16 cellular contexts compared by ENCODE assay signal in the genomic region with DNA sequence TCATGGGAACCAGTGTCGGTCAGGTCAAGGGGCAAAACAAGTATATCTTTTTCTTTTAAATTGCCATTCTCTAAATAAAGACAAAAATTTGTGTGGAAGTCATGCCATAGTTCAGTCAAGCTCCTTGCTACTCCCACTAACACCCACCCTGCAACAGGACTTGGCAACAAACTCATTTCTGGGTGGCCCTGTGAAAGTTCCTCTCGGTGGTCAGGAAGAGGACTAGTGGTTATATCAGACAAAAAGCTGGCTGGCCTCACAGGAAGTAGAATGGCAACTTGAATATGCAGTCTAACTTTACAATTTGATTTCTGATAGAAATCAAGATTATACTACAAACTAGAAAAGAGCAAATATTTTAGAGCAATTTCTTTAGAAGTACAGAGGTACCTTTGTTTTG. TPM values are rescaled to one million over a fixed set of nuclear protein-coding genes. Genes with fewer than 3 reads are reported as not detected.
DNase-seq lines count a peak whose midpoint lies in the region; ATAC-seq and TF ChIP-seq lines count a peak whose summit lies in the region.
"Had no signal": no experiment of that assay in that cellular context is flagged by ENCODE, and none has a peak within 500 bp of the region (broad histone marks: within the 10 kb centered on the region; RNA-seq: fewer than 3 reads in every experiment).

No MANE protein-coding gene starts in this region.

- peaks cover 67% of the 10 kb centered on the region for H3K4me1 Mint-ChIP-seq in activated T-cell treated with anti-CD3 and anti-CD28 coated beads, Interleukin-2, amount 50 U/mL, for 24 hours (ENCODE audit: low read depth)
- peaks cover 58 to 74% (median 70%) of the 10 kb centered on the region in 3 donors for H3K4me1 Mint-ChIP-seq in T-cell
- peaks cover 32% of the 10 kb centered on the region for H3K4me1 Mint-ChIP-seq in dendritic cell treated with granulocyte-macrophage colony-stimulating factor and Interleukin-4, amounts not matched to agents 40 ng/mL and 50 ng/mL, for 4 days (ENCODE audit: low read depth)
- peaks cover 34% of the 10 kb centered on the region for H3K4me1 Mint-ChIP-seq in stimulated activated memory B cell treated with anti-CD40 and anti-IgM and Interleukin-4, amounts not matched to agents 10 μg/mL and 1 μg/mL and 100 μg/mL, for 72 hours

- peaks cover 16% of the 10 kb centered on the region for H3K36me3 ChIP-seq in BE2C

- H3K4me3 ChIP-seq in BE2C (ENCODE audit: low read depth, low read length), result no peak overlapping the region
- H3K4me3 ChIP-seq: A549, thoracic aorta had no signal

- no peaks in the 10 kb centered on the region for H3K27me3 ChIP-seq in BE2C

- H3K27ac Mint-ChIP-seq in activated T-cell treated with anti-CD3 and anti-CD28 coated beads, Interleukin-2, amount 50 U/mL, for 24 hours, result peak overlapping the region; percentile 65
- H3K27ac Mint-ChIP-seq in T-cell, result peak overlapping the region; percentile 76 to 90
- peak overlapping the region; percentile 58 for H3K27ac Mint-ChIP-seq in dendritic cell treated with granulocyte-macrophage colony-stimulating factor and Interleukin-4, amounts not matched to agents 40 ng/mL and 50 ng/mL, for 4 days
- peak overlapping the region; percentile 9 for H3K27ac Mint-ChIP-seq in stimulated activated memory B cell treated with anti-CD40 and anti-IgM and Interleukin-4, amounts not matched to agents 10 μg/mL and 1 μg/mL and 100 μg/mL, for 72 hours

- no peak overlapping the region for H3K4me3 Mint-ChIP-seq in activated T-cell treated with anti-CD3 and anti-CD28 coated beads, Interleukin-2, amount 50 U/mL, for 24 hours
- peak overlapping the region in 1 of 3 donors; percentile 6 for H3K4me3 Mint-ChIP-seq in T-cell
- H3K4me3 Mint-ChIP-seq in dendritic cell treated with granulocyte-macrophage colony-stimulating factor and Interleukin-4, amounts not matched to agents 40 ng/mL and 50 ng/mL, for 4 days, result no peak overlapping the region
- H3K4me3 Mint-ChIP-seq in stimulated activated memory B cell treated with anti-CD40 and anti-IgM and Interleukin-4, amounts not matched to agents 10 μg/mL and 1 μg/mL and 100 μg/mL, for 72 hours, result no peak overlapping the region

- CTCF ChIA-PET in T-cell (lab: Charles Lee), result interaction anchor here (0.6 to 1.6 kb wide), 6 partner anchors 11 to 347 kb away, joined by 3 to 7 read pairs (median 3); partner anchors contain the start of genes DHRS7 (in 1 of the 2) and PPM1A (in 1 of the 2)

- no peaks in the 10 kb centered on the region for H3K9me3 Mint-ChIP-seq in activated T-cell treated with anti-CD3 and anti-CD28 coated beads, Interleukin-2, amount 50 U/mL, for 24 hours
- no peaks in the 10 kb centered on the region for H3K9me3 Mint-ChIP-seq in T-cell
- H3K9me3 Mint-ChIP-seq in dendritic cell treated with granulocyte-macrophage colony-stimulating factor and Interleukin-4, amounts not matched to agents 40 ng/mL and 50 ng/mL, for 4 days, result no peaks in the 10 kb centered on the region
- no peaks in the 10 kb centered on the region for H3K9me3 Mint-ChIP-seq in stimulated activated memory B cell treated with anti-CD40 and anti-IgM and Interleukin-4, amounts not matched to agents 10 μg/mL and 1 μg/mL and 100 μg/mL, for 72 hours

- intact Hi-C loops in dendritic cell treated with granulocyte-macrophage colony-stimulating factor and Interleukin-4, amounts not matched to agents 40 ng/mL and 50 ng/mL, for 4 days (cut with micrococcal nuclease), result loop anchor here (5.0 kb wide), 1 partner anchor 37 kb away; no protein-coding TSS in a partner anchor

- ATAC-seq in T-cell (replicated peaks in 1 of 4), result no peak
- ATAC-seq in stimulated activated memory B cell treated with anti-CD40 and anti-IgM and Interleukin-4, amounts not matched to agents 10 μg/mL and 1 μg/mL and 100 μg/mL, for 72 hours, result no peak
- ATAC-seq: A549; activated naive CD4-positive, alpha-beta T cell treated with anti-CD3 and anti-CD28 coated beads, Interleukin-2, amount 50 U/mL, for 72 hours had no signal

- H3K4me1 ChIP-seq in BE2C, result peaks cover 10% of the 10 kb centered on the region

- POLR2A ChIA-PET in T-cell (lab: Charles Lee), result interaction anchor here in 1 of 2 donors (1.0 kb wide), 1 partner anchor 30 kb away, joined by 3 read pairs; no protein-coding TSS in a partner anchor

- H3K27me3 Mint-ChIP-seq in activated T-cell treated with anti-CD3 and anti-CD28 coated beads, Interleukin-2, amount 50 U/mL, for 24 hours, result no peaks in the 10 kb centered on the region
- H3K27me3 Mint-ChIP-seq in T-cell, result no peaks in the 10 kb centered on the region
- H3K27me3 Mint-ChIP-seq in dendritic cell treated with granulocyte-macrophage colony-stimulating factor and Interleukin-4, amounts not matched to agents 40 ng/mL and 50 ng/mL, for 4 days, result no peaks in the 10 kb centered on the region
- no peaks in the 10 kb centered on the region for H3K27me3 Mint-ChIP-seq in stimulated activated memory B cell treated with anti-CD40 and anti-IgM and Interleukin-4, amounts not matched to agents 10 μg/mL and 1 μg/mL and 100 μg/mL, for 72 hours

- H3K9me3 ChIP-seq in BE2C, result no peaks in the 10 kb centered on the region
- H3K9me3 ChIP-seq: A549, thoracic aorta had no signal

- no peak for TF ChIP-seq CTCF in BE2C (IDR thresholded peaks at IDR 0.05; ENCODE audit: low read depth, low read length)

- DNase-seq in activated T-cell treated with anti-CD3 and anti-CD28 coated beads, Interleukin-2, amount 50 U/mL, for 24 hours, result no peak
- no peak for DNase-seq in activated T-cell treated with anti-CD3 and anti-CD28 coated beads, Interleukin-2, amount 50 U/mL, for 48 hours
- DNase-seq in T-cell, result peak in 1 of 34 experiments; percentile 3
- DNase-seq in foreskin melanocyte, result no peak
- no peak for DNase-seq in HUDEP-2 (lab: John Stamatoyannopoulos, UW; ENCODE audit: unreplicated experiment in 76 of 76)
- DNase-seq in BE2C, result no peak
- DNase-seq: central memory CD4-positive, alpha-beta T cell; DMS153; HCEC 1CT; NCI-H1048; NCI-H226 had no signal

- peaks cover 80% of the 10 kb centered on the region for H3K36me3 Mint-ChIP-seq in activated T-cell treated with anti-CD3 and anti-CD28 coated beads, Interleukin-2, amount 50 U/mL, for 24 hours (ENCODE audit: low read depth)
- H3K36me3 Mint-ChIP-seq in T-cell, result peaks cover 48% of the 10 kb centered on the region
- H3K36me3 Mint-ChIP-seq in dendritic cell treated with granulocyte-macrophage colony-stimulating factor and Interleukin-4, amounts not matched to agents 40 ng/mL and 50 ng/mL, for 4 days (ENCODE audit: low read depth), result peaks cover 43% of the 10 kb centered on the region
- peaks cover 46% of the 10 kb centered on the region for H3K36me3 Mint-ChIP-seq in stimulated activated memory B cell treated with anti-CD40 and anti-IgM and Interleukin-4, amounts not matched to agents 10 μg/mL and 1 μg/mL and 100 μg/mL, for 72 hours

RNA-seq across cellular contexts. Expression of gene DHRS7, which starts 11.2 kb away (rescaled TPM):
- 10 to 100 TPM; 37.1 to 66.9 (median 54.0) TPM for total RNA-seq in T-cell
- 104 TPM for polyA plus RNA-seq in BE2C (2012; ENCODE audit: insufficient read depth, insufficient read length, low read depth)

Comparison
In these comparisons a context has a peak if more than half of its experiments do, and no peak if none do; other contexts are left out.
1. H3K27ac Mint-ChIP-seq: peak in every context shown above with its lines; median percentile 83 in T-cell; 65 in activated T-cell treated with anti-CD3 and anti-CD28 coated beads, Interleukin-2, amount 50 U/mL, for 24 hours; 58 in dendritic cell treated with granulocyte-macrophage colony-stimulating factor and Interleukin-4, amounts not matched to agents 40 ng/mL and 50 ng/mL, for 4 days; 9 in stimulated activated memory B cell treated with anti-CD40 and anti-IgM and Interleukin-4, amounts not matched to agents 10 μg/mL and 1 μg/mL and 100 μg/mL, for 72 hours.